7 cellular contexts compared by ENCODE assay signal in genomic region chr16:57187902-57188710, GRCh38. TPM values are rescaled to one million over a fixed set of nuclear protein-coding genes. Genes with fewer than 3 reads are reported as not detected.
DNase-seq lines count a peak whose midpoint lies in the region; ATAC-seq and TF ChIP-seq lines count a peak whose summit lies in the region.
"Not testable (repeated sequence)": the region's sequence is repeated elsewhere in the genome, so short reads cannot be mapped to it uniquely, and the experiment has no call there.

No MANE protein-coding gene starts in this region.

- not testable (repeated sequence) for H4K20me1 ChIP-seq in MM.1S (ENCODE audit: insufficient read depth, low read length)

- not testable (repeated sequence) for H3K27me3 ChIP-seq in MM.1S (replicated peaks; ENCODE audit: insufficient read depth, low read length); sigmoid colon

- DNase-seq in GM12865 (ENCODE audit: low read depth); MM.1S; activated CD4-positive, alpha-beta T cell treated with anti-CD3 and anti-CD28 coated beads for 36 hours; MCF 10A (ENCODE audit: unreplicated experiment); sigmoid colon: not testable (repeated sequence)
- DNase-seq in fibroblast of villous mesenchyme (ENCODE audit: low read depth): peak; percentile 36

- peaks cover 16% of the 10 kb centered on the region for H3F3A ChIP-seq in MM.1S (ENCODE audit: insufficient read depth, low read length)

- H3K4me1 Mint-ChIP-seq in activated CD4-positive, alpha-beta T cell treated with anti-CD3 and anti-CD28 coated beads for 36 hours: peaks cover 44% of the 10 kb centered on the region
- peaks cover 42% of the 10 kb centered on the region for H3K4me1 Mint-ChIP-seq in MCF 10A (ENCODE audit: insufficient read depth, unreplicated experiment)

- H3K4me2 ChIP-seq in MM.1S (ENCODE audit: low read depth, low read length): peak overlapping the region; percentile 95

- intact Hi-C loops in activated CD4-positive, alpha-beta T cell treated with anti-CD3 and anti-CD28 coated beads for 36 hours (cut with DNase I, micrococcal nuclease): loop anchor here (2.0 to 10.0 kb wide), 8 partner anchors 57 to 1009 kb away; partner anchors contain the start of genes KATNB1 (in 2 of the 2), ARL2BP (in 1 of the 2), CSNK2A2 (in 1 of the 2) and NUP93 (in 1 of the 2)
- intact Hi-C loops in MCF 10A (cut with micrococcal nuclease): loop anchor here (2.0 to 10.0 kb wide), 2 partner anchors 57 to 227 kb away; partner anchors contain the start of gene ARL2BP
- intact Hi-C loops in sigmoid colon (cut with DNase I): loop anchor here (1.0 to 10.0 kb wide), 5 partner anchors 56 to 347 kb away; partner anchors contain the start of genes CCDC102A, CPNE2 and HERPUD1

- not testable (repeated sequence) for H3K9me3 Mint-ChIP-seq in activated CD4-positive, alpha-beta T cell treated with anti-CD3 and anti-CD28 coated beads for 36 hours (ENCODE audit: low read depth); MCF 10A (ENCODE audit: unreplicated experiment)

- TF ChIP-seq EP300 in sigmoid colon (IDR thresholded peaks at IDR 0.05): not testable (repeated sequence)

- not testable (repeated sequence) for H3K36me3 ChIP-seq in MM.1S (replicated peaks; ENCODE audit: insufficient read depth, low read length); sigmoid colon
- H3K36me3 ChIP-seq in mesodermal cell (ENCODE audit: control insufficient read depth, insufficient read depth, low read length): peaks cover 13% of the 10 kb centered on the region

- WGBS in mesodermal cell (ENCODE audit: insufficient coverage in 2 of 2), 2 experiments: 95% methylated on average over 6 to 12 of the region's 18 CpGs
- 53 to 77% methylated on average over 18 of the region's 18 CpGs for WGBS in sigmoid colon, 2 donors

- H3K27ac ChIP-seq in MM.1S (ENCODE audit: low read length) (peak overlapping the region; percentile 44; the same call in 1 of the 2 replicates), sigmoid colon (peak overlapping the region; percentile 97 to 99 (median 98))
- H3K27ac ChIP-seq in mesodermal cell (ENCODE audit: low read depth, low read length, severe bottlenecking): not testable (repeated sequence)

- not testable (repeated sequence) for BruUV-seq in MCF 10A (replicated peaks; lab: Mats Ljungman, UMichigan)

- H3K36me3 Mint-ChIP-seq in activated CD4-positive, alpha-beta T cell treated with anti-CD3 and anti-CD28 coated beads for 36 hours (ENCODE audit: low read depth): peaks cover 11% of the 10 kb centered on the region
- peaks cover 16% of the 10 kb centered on the region for H3K36me3 Mint-ChIP-seq in MCF 10A (ENCODE audit: insufficient read depth, unreplicated experiment)

- not testable (repeated sequence) for ATAC-seq in activated CD4-positive, alpha-beta T cell treated with anti-CD3 and anti-CD28 coated beads for 36 hours

- H3K9me2 ChIP-seq in MM.1S (replicated peaks; ENCODE audit: insufficient read depth, low read length): not testable (repeated sequence)

- H3K9ac ChIP-seq in MM.1S (ENCODE audit: low read length): peak overlapping the region; percentile 75; the same call in 1 of the 2 replicates

- TF ChIP-seq POLR2A in sigmoid colon (IDR thresholded peaks at IDR 0.05): not testable (repeated sequence)

- H2AFZ ChIP-seq in MM.1S (ENCODE audit: low read length): not testable (repeated sequence)

- not testable (repeated sequence) for H3K27me3 Mint-ChIP-seq in activated CD4-positive, alpha-beta T cell treated with anti-CD3 and anti-CD28 coated beads for 36 hours; MCF 10A (ENCODE audit: insufficient read depth, unreplicated experiment)

- not testable (repeated sequence) for H3K9me3 ChIP-seq in MM.1S (replicated peaks; ENCODE audit: insufficient read depth, low read length); mesodermal cell (ENCODE audit: control insufficient read depth, low read length); sigmoid colon

- not testable (repeated sequence) for TF ChIP-seq CTCF in GM12865 (IDR thresholded peaks at IDR 0.05; ENCODE audit: insufficient read depth, low read depth, low read length, missing control alignments); MM.1S (IDR thresholded peaks at IDR 0.05; ENCODE audit: low read length); MCF 10A (IDR thresholded peaks at IDR 0.05; ENCODE audit: unreplicated experiment); fibroblast of villous mesenchyme (IDR thresholded peaks at IDR 0.05; ENCODE audit: insufficient read depth, low read depth, low read length); sigmoid colon (IDR thresholded peaks at IDR 0.05)

- H3K4me3 Mint-ChIP-seq in activated CD4-positive, alpha-beta T cell treated with anti-CD3 and anti-CD28 coated beads for 36 hours: peak overlapping the region; percentile 100
- peak overlapping the region; percentile 95 for H3K4me3 Mint-ChIP-seq in MCF 10A (ENCODE audit: unreplicated experiment)

- H3K79me2 ChIP-seq in MM.1S (ENCODE audit: low read length): peaks cover 92% of the 10 kb centered on the region

- H3K27ac Mint-ChIP-seq in activated CD4-positive, alpha-beta T cell treated with anti-CD3 and anti-CD28 coated beads for 36 hours: not testable (repeated sequence)
- peak overlapping the region; percentile 98 for H3K27ac Mint-ChIP-seq in MCF 10A (ENCODE audit: low read depth, unreplicated experiment)

- CTCF ChIA-PET in activated CD4-positive, alpha-beta T cell treated with anti-CD3 and anti-CD28 coated beads for 36 hours (lab: Charles Lee): interaction anchor here (0.9 to 1.0 kb wide), 2 partner anchors 9 to 104 kb away, joined by 3 read pairs; no protein-coding TSS in a partner anchor
- CTCF ChIA-PET in MCF 10A (lab: Yijun Ruan, JAX): interaction anchor here (0.5 to 1.3 kb wide), 3 partner anchors 78 to 313 kb away, joined by 3 read pairs; no protein-coding TSS in a partner anchor

- peaks cover 21% of the 10 kb centered on the region for H3K4me1 ChIP-seq in MM.1S (ENCODE audit: low read length)
- peaks cover 41% of the 10 kb centered on the region for H3K4me1 ChIP-seq in mesodermal cell (ENCODE audit: control insufficient read depth, insufficient read depth, low read length, poor library complexity, severe bottlenecking)
- peaks cover 0 to 76% (median 57%) of the 10 kb centered on the region in 4 donors for H3K4me1 ChIP-seq in sigmoid colon

- POLR2A ChIA-PET in activated CD4-positive, alpha-beta T cell treated with anti-CD3 and anti-CD28 coated beads for 36 hours (lab: Charles Lee): interaction anchor here (0.6 kb wide), 1 partner anchor 204 kb away, joined by 3 read pairs; no protein-coding TSS in a partner anchor
- POLR2A ChIA-PET in MCF 10A (lab: Yijun Ruan, JAX): interaction anchor here (0.6 to 5.7 kb wide), 15 partner anchors 9 to 563 kb away, joined by 3 to 67 read pairs (median 7); partner anchors contain the start of genes ARL2BP, CIAPIN1, COQ9 and MT1E

- H3K4me3 ChIP-seq in GM12865 (ENCODE audit: low read depth, low read length) (peak overlapping the region; percentile 91), MM.1S (ENCODE audit: low read length) (peak overlapping the region; percentile 97), fibroblast of villous mesenchyme (ENCODE audit: low read depth, low read length) (peak overlapping the region; percentile 79), mesodermal cell (ENCODE audit: extremely low read depth, insufficient read depth, low read length, poor library complexity, severe bottlenecking) (peak overlapping the region; percentile 98), sigmoid colon (peak overlapping the region in 3 of 4 donors; percentile 88 to 99 (median 95))

RNA-seq across cellular contexts. Expression of gene RSPRY1, which starts 2.0 kb away (rescaled TPM):
- total RNA-seq in activated CD4-positive, alpha-beta T cell treated with anti-CD3 and anti-CD28 coated beads for 36 hours: 10 to 100 TPM; 24.6 to 30.2 TPM
- 55.9 and 62.0 TPM in 2 replicates for total RNA-seq in MCF 10A (2022)
- total RNA-seq in fibroblast of villous mesenchyme: 51.2 and 64.8 TPM in 2 replicates
- 53.7 TPM for polyA plus RNA-seq in mesodermal cell (2013, experiment 1 of 2)
- 47.7 TPM for polyA plus RNA-seq in mesodermal cell (2013, experiment 2 of 2)
- 10 to 100 TPM; 30.6 to 42.7 (median 34.1) TPM for total RNA-seq in sigmoid colon
- polyA plus RNA-seq in sigmoid colon: 10 to 100 TPM; 12.6 to 17.8 (median 16.6) TPM

RNA-seq across cellular contexts. Expression of gene PSME3IP1, which starts 2.3 kb away (rescaled TPM):
- 100 to 1,000 TPM; 111 to 156 TPM for total RNA-seq in activated CD4-positive, alpha-beta T cell treated with anti-CD3 and anti-CD28 coated beads for 36 hours
- 100 and 107 TPM in 2 replicates for total RNA-seq in MCF 10A (2022)
- 59.3 and 71.2 TPM in 2 replicates for total RNA-seq in fibroblast of villous mesenchyme
- 87.7 TPM for polyA plus RNA-seq in mesodermal cell (2013, experiment 1 of 2)
- 87.6 TPM for polyA plus RNA-seq in mesodermal cell (2013, experiment 2 of 2)
- 10 to 100 TPM; 60.1 to 81.3 (median 76.9) TPM for total RNA-seq in sigmoid colon
- 10 to 100 TPM; 70.5 to 75.4 (median 73.9) TPM for polyA plus RNA-seq in sigmoid colon

RNA-seq across cellular contexts. Expression of gene ARL2BP, which starts 57.0 kb away (rescaled TPM):
- 10 to 100 TPM in 1 of 2 experiments, 1 to 10 TPM in 1; 9.9 to 11.1 TPM for total RNA-seq in activated CD4-positive, alpha-beta T cell treated with anti-CD3 and anti-CD28 coated beads for 36 hours
- 94.4 and 114 TPM in 2 replicates for total RNA-seq in MCF 10A (2022)
- 91.2 and 134 TPM in 2 replicates for total RNA-seq in fibroblast of villous mesenchyme
- 71.3 TPM for polyA plus RNA-seq in mesodermal cell (2013, experiment 1 of 2)
- polyA plus RNA-seq in mesodermal cell (2013, experiment 2 of 2): 71.8 TPM
- 10 to 100 TPM; 64.7 to 85.6 (median 74.4) TPM for total RNA-seq in sigmoid colon
- 10 to 100 TPM; 28.6 to 39.0 (median 36.8) TPM for polyA plus RNA-seq in sigmoid colon
